Comparison of ENCODE assay signal across 14 cellular contexts in the genomic region with DNA sequence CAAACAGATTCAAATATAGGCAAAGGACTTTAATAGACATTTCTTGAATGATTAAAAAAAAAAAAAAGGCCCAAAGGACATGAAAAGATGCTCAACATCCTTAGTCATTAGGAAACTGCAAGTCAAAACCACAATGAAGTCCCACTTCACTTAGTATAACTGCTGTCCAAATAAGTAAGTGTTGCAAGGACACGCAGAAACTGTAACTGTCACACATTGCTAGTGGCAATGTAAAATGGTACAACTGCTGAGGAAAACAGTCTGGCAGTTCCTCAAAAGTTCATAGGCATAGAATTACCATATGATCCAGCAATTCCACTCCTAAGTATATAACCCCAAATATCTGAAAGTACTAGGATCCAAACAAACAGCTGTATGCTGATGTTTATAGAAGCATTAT.
DNase-seq lines count a peak whose midpoint lies in the region; ATAC-seq, FAIRE-seq and TF ChIP-seq lines count a peak whose summit lies in the region.
"Had no signal": no experiment of that assay in that cellular context is flagged by ENCODE, and none has a peak within 500 bp of the region (broad histone marks: within the 10 kb centered on the region; RNA-seq: fewer than 3 reads in every experiment).

No MANE protein-coding gene starts in this region.

- H2BK15ac ChIP-seq in H9 (ENCODE audit: low read depth, low read length), result no peak overlapping the region

- no peak overlapping the region for H2AFZ ChIP-seq in OCI-LY3 (ENCODE audit: low read depth, low read length)
- H2AFZ ChIP-seq in H9 (ENCODE audit: low read length), result no peak overlapping the region
- no peak overlapping the region for H2AFZ ChIP-seq in PC-9

- POLR2A ChIA-PET in PC-9 (lab: Charles Lee; ENCODE audit: unreplicated experiment), result no interaction called here

- peaks cover 13% of the 10 kb centered on the region; the same call in 1 of the 2 replicates for H3K9me3 ChIP-seq in OCI-LY3 (ENCODE audit: insufficient read depth, low read length)
- no peaks in the 10 kb centered on the region for H3K9me3 ChIP-seq in H9 (ENCODE audit: control insufficient read depth, low read depth, low read length)
- H3K9me3 ChIP-seq in PC-9 (ENCODE audit: insufficient read depth, low read depth), result peaks cover 9% of the 10 kb centered on the region; the same call in 1 of the 2 replicates

- H3K27ac ChIP-seq in OCI-LY3 (ENCODE audit: low read length) (peak overlapping the region; percentile 17; the same call in 1 of the 2 replicates), H9 (ENCODE audit: insufficient read length, low read depth, low read length) (no peak overlapping the region), PC-9 (no peak overlapping the region)

- intact Hi-C loops in PC-9 (cut with micrococcal nuclease; ENCODE audit: unreplicated experiment), result no loop called here

- no peak for FAIRE-seq in frontal cortex (lab: Jason Lieb, UNC)
- FAIRE-seq: TTC549 had no signal

- H4K91ac ChIP-seq in H9 (ENCODE audit: insufficient read length, low read depth, low read length), result no peak overlapping the region

- H4K20me1 ChIP-seq in OCI-LY3 (ENCODE audit: insufficient read depth, low read length), result no peaks in the 10 kb centered on the region
- H4K20me1 ChIP-seq in H9 (ENCODE audit: control insufficient read depth, insufficient read depth, insufficient read length), result no peaks in the 10 kb centered on the region
- H4K20me1 ChIP-seq in PC-9 (ENCODE audit: insufficient read depth), result no peaks in the 10 kb centered on the region

- H2BK120ac ChIP-seq in H9 (ENCODE audit: low read depth, low read length, poor library complexity, severe bottlenecking), result no peak overlapping the region

- no peak overlapping the region for H2AK5ac ChIP-seq in H9 (ENCODE audit: insufficient read length, low read length)

- no peak overlapping the region for H3K23ac ChIP-seq in H9 (ENCODE audit: insufficient read length, low read depth, low read length)

- H3K27me3 Mint-ChIP-seq in H9 (ENCODE audit: low read depth), result no peaks in the 10 kb centered on the region
- H3K27me3 Mint-ChIP-seq: CD4-positive, CD25-positive, alpha-beta regulatory T cell; type B pancreatic cell had no signal

- peaks cover 23 to 26% of the 10 kb centered on the region in 2 experiments for H3K9me3 Mint-ChIP-seq in H9

- H3K4me3 ChIP-seq in OCI-LY3 (ENCODE audit: low read length), result no peak overlapping the region
- H3K4me3 ChIP-seq in PC-9, result no peak overlapping the region
- H3K4me3 ChIP-seq: MG63 had no signal

- H3K4me3 Mint-ChIP-seq in H9, result no peak overlapping the region
- H3K4me3 Mint-ChIP-seq: activated naive CD4-positive, alpha-beta T cell treated with anti-CD3 and anti-CD28 coated beads for 36 hours; CD4-positive, CD25-positive, alpha-beta regulatory T cell; type B pancreatic cell had no signal

- no peak overlapping the region for H3K18ac ChIP-seq in H9 (ENCODE audit: insufficient read length, low read depth, low read length)

- H3K4me1 ChIP-seq in OCI-LY3 (ENCODE audit: low read length) (peaks cover 15% of the 10 kb centered on the region), H9 (ENCODE audit: insufficient read depth, low read length) (no peaks in the 10 kb centered on the region), PC-9 (replicated peaks; ENCODE audit: insufficient read depth) (no peaks in the 10 kb centered on the region)

- CTCF ChIA-PET in PC-9 (lab: Charles Lee), result no interaction called here

- no peaks in the 10 kb centered on the region for H3K27me3 ChIP-seq in OCI-LY3 (ENCODE audit: low read depth, low read length)
- no peaks in the 10 kb centered on the region for H3K27me3 ChIP-seq in H9 (ENCODE audit: insufficient read depth, low read length)
- H3K27me3 ChIP-seq in PC-9 (ENCODE audit: insufficient read depth, low read depth), result no peaks in the 10 kb centered on the region
- H3K27me3 ChIP-seq: MG63 had no signal

- H3K23me2 ChIP-seq in H9 (ENCODE audit: insufficient read length, low read depth, low read length, poor library complexity, severe bottlenecking), result no peaks in the 10 kb centered on the region

- peak overlapping the region; percentile 31 for H3K4me2 ChIP-seq in OCI-LY3 (ENCODE audit: low read length)
- no peak overlapping the region for H3K4me2 ChIP-seq in H9 (ENCODE audit: insufficient read depth, insufficient read length, low read length)
- H3K4me2 ChIP-seq in PC-9, result no peak overlapping the region

- no peaks in the 10 kb centered on the region for H3K4me1 Mint-ChIP-seq in H9

- no peaks in the 10 kb centered on the region for H3F3A ChIP-seq in PC-9 (ENCODE audit: insufficient read depth, low read depth)

- peak; percentile 85 for ATAC-seq in GM18508 (IDR thresholded peaks at IDR 0.05; ENCODE audit: insufficient read depth, unreplicated experiment)
- peak; percentile 97 for ATAC-seq in GM21381 (IDR thresholded peaks at IDR 0.05; ENCODE audit: unreplicated experiment)
- ATAC-seq in HG03097 (IDR thresholded peaks at IDR 0.05; ENCODE audit: low FRiP score, unreplicated experiment), result peak; percentile 75

- H3K36me3 ChIP-seq in OCI-LY3 (replicated peaks; ENCODE audit: low read depth, low read length) (peaks cover 25% of the 10 kb centered on the region), PC-9 (ENCODE audit: low read depth) (peaks cover 6% of the 10 kb centered on the region; the same call in 1 of the 2 replicates)

- no TSS peak for BruUV-seq in PC-9 (replicated peaks; lab: Mats Ljungman, UMichigan)

- no peak overlapping the region for H2BK12ac ChIP-seq in H9 (ENCODE audit: insufficient read length, low read depth, low read length)

- DNase-seq in H9 (no peak), PC-9 (no peak), HT-29 (ENCODE audit: low spot score) (no peak), frontal cortex (ENCODE audit: low spot score in 2 of 2) (no peak)
- DNase-seq: activated naive CD4-positive, alpha-beta T cell treated with anti-CD3 and anti-CD28 coated beads for 36 hours; MG63; stimulated activated CD4-positive, alpha-beta T cell treated with anti-CD3 and anti-CD28 coated beads, Interleukin-2, amount 100 ng/mL, for 48 hours had no signal

- no peak overlapping the region for H2BK5ac ChIP-seq in H9 (ENCODE audit: insufficient read length, low read length)

- no peaks in the 10 kb centered on the region for H3K79me2 ChIP-seq in OCI-LY3 (ENCODE audit: low read length)
- H3K79me2 ChIP-seq in H9 (ENCODE audit: insufficient read depth, low read length), result no peaks in the 10 kb centered on the region
- H3K79me2 ChIP-seq in PC-9 (ENCODE audit: low read depth), result no peaks in the 10 kb centered on the region

- H3K36me3 Mint-ChIP-seq in H9 (ENCODE audit: insufficient read depth in 1 of 3, low read depth in 3 of 3), result peaks cover 30 to 47% (median 46%) of the 10 kb centered on the region in 3 experiments

- H3K79me1 ChIP-seq in H9 (ENCODE audit: insufficient read depth, low read depth, low read length, poor library complexity, severe bottlenecking), result no peaks in the 10 kb centered on the region

- no peak overlapping the region for H2BK20ac ChIP-seq in H9 (ENCODE audit: low read depth, low read length, poor library complexity, severe bottlenecking)

- H3K27ac Mint-ChIP-seq in H9, result no peak overlapping the region
- H3K27ac Mint-ChIP-seq: activated naive CD4-positive, alpha-beta T cell treated with anti-CD3 and anti-CD28 coated beads for 36 hours; CD4-positive, CD25-positive, alpha-beta regulatory T cell; type B pancreatic cell had no signal

- H3T11ph ChIP-seq in H9 (ENCODE audit: low read length), result no peak overlapping the region

- H3K14ac ChIP-seq in H9 (ENCODE audit: insufficient read depth, low read length), result no peak overlapping the region

- no peak overlapping the region for H3K4ac ChIP-seq in H9 (ENCODE audit: low read depth, low read length)

- H4K8ac ChIP-seq in H9 (replicated peaks; ENCODE audit: insufficient read length, low read depth, low read length), result no peak overlapping the region

- H3K9ac ChIP-seq in OCI-LY3 (ENCODE audit: low read length) (no peak overlapping the region), H9 (ENCODE audit: extremely low read depth, insufficient read length, low read length) (no peak overlapping the region)

- WGBS in H9 (ENCODE audit: extremely low coverage, insufficient read length, low lambda C conversion rate), result no CpG with 5 or more reads among the region's 1 CpG

- TF ChIP-seq CTCF in OCI-LY3 (IDR thresholded peaks at IDR 0.05; ENCODE audit: low read depth, low read length) (no peak), H9 (conservative IDR thresholded peaks at IDR 0.05) (no peak), PC-9 (conservative IDR thresholded peaks at IDR 0.05) (no peak)

- H3K56ac ChIP-seq in H9 (ENCODE audit: insufficient read length, low read depth, low read length), result no peak overlapping the region

- no peak overlapping the region for H4K5ac ChIP-seq in H9 (ENCODE audit: insufficient read length, low read depth, low read length)

- H3K9me2 ChIP-seq in PC-9 (ENCODE audit: insufficient read depth), result no peaks in the 10 kb centered on the region
